ENCODE assay signal across 27 cellular contexts in genomic region chr22:45966892-45967365, GRCh38. TPM values are rescaled to one million over a fixed set of nuclear protein-coding genes. Genes with fewer than 3 reads are reported as not detected.
"Had no signal": no experiment of that assay in that cellular context is flagged by ENCODE, and none has a peak within 500 bp of the region (broad histone marks: within the 10 kb centered on the region; RNA-seq: fewer than 3 reads in every experiment).

No MANE protein-coding gene starts in this region.

- H3K4me3 Mint-ChIP-seq: activated B cell treated with CpG ODN at 0.5 μM for 24 hours; activated naive CD4-positive, alpha-beta T cell treated with anti-CD3 and anti-CD28 coated beads for 36 hours; mesothelial cell of epicardium; naive thymus-derived CD8-positive, alpha-beta T cell; stimulated activated naive CD8-positive, alpha-beta T cell treated with anti-CD3 and anti-CD28 coated beads, Interleukin-15, Interleukin-2, amounts not matched to agents 100 ng/mL and 50 ng/mL, for 24 hours had no signal

- DNase-seq: activated B cell treated with CpG ODN at 0.5 μM for 24 hours; activated CD4-positive, alpha-beta T cell treated with anti-CD3 and anti-CD28 coated beads for 4 hours; activated CD4-positive, alpha-beta T cell treated with anti-CD3 and anti-CD28 coated beads, Interleukin-2, amount 50 U/mL, for 48 hours; activated CD8-positive, alpha-beta memory T cell treated with anti-CD3 and anti-CD28 coated beads, Interleukin-2, amount 50 U/mL, for 48 hours; activated naive CD4-positive, alpha-beta T cell treated with anti-CD3 and anti-CD28 coated beads for 36 hours; activated T-cell treated with anti-CD3 and anti-CD28 coated beads, Interleukin-2, amount 50 U/mL, for 48 hours; effector CD4-positive, alpha-beta T cell; erythroblast; foreskin fibroblast; kidney glomerular epithelial cell; left lung; naive thymus-derived CD8-positive, alpha-beta T cell; right cardiac atrium; stimulated activated CD4-positive, alpha-beta T cell treated with anti-CD3 and anti-CD28 coated beads, Interleukin-12 subunit alpha, Interleukin-12 subunit beta, amount 100 ng/mL, for 4 hours; stimulated activated CD4-positive, alpha-beta T cell treated with anti-CD3 and anti-CD28 coated beads, Interleukin-4, amount 100 ng/mL, for 4 hours; T-helper 9 cell; tibial artery had no signal

- H3K4me1 ChIP-seq: pancreas had no signal

- ATAC-seq: right cardiac atrium had no signal

- H3K27ac ChIP-seq: cardiac muscle cell, left lung, pancreas, tibial artery had no signal

- H3K27ac Mint-ChIP-seq: activated B cell treated with CpG ODN at 0.5 μM for 24 hours; activated naive CD4-positive, alpha-beta T cell treated with anti-CD3 and anti-CD28 coated beads for 36 hours; mesothelial cell of epicardium; naive thymus-derived CD8-positive, alpha-beta T cell; stimulated activated naive CD8-positive, alpha-beta T cell treated with anti-CD3 and anti-CD28 coated beads, Interleukin-15, Interleukin-2, amounts not matched to agents 100 ng/mL and 50 ng/mL, for 24 hours had no signal

- H3K4me3 ChIP-seq: cardiac muscle cell, left lung, lung, pancreas, tibial artery had no signal

- H3K27me3 ChIP-seq: pancreas had no signal

- H3K9me3 ChIP-seq: left lung, pancreas, tibial artery had no signal

- H3K9me3 Mint-ChIP-seq: activated B cell treated with CpG ODN at 0.5 μM for 24 hours; activated naive CD4-positive, alpha-beta T cell treated with anti-CD3 and anti-CD28 coated beads for 36 hours; mesothelial cell of epicardium; naive thymus-derived CD8-positive, alpha-beta T cell; stimulated activated naive CD8-positive, alpha-beta T cell treated with anti-CD3 and anti-CD28 coated beads, Interleukin-15, Interleukin-2, amounts not matched to agents 100 ng/mL and 50 ng/mL, for 24 hours had no signal

- H3K36me3 Mint-ChIP-seq: mesothelial cell of epicardium; naive thymus-derived CD8-positive, alpha-beta T cell had no signal

- H3K36me3 ChIP-seq: cardiac muscle cell, left lung, pancreas, tibial artery had no signal

RNA-seq across cellular contexts. Expression of gene WNT7B, which starts 10.0 kb away (rescaled TPM):
- total RNA-seq: activated B cell treated with CpG ODN at 0.5 μM for 24 hours; activated CD8-positive, alpha-beta memory T cell treated with anti-CD3 and anti-CD28 coated beads for 36 hours; activated naive CD4-positive, alpha-beta T cell treated with anti-CD3 and anti-CD28 coated beads for 36 hours; cardiac muscle cell; naive thymus-derived CD8-positive, alpha-beta T cell; pulmonary artery endothelial cell; right cardiac atrium; skeletal muscle tissue; T-helper 1 cell treated with Interleukin-12 subunit alpha and Interleukin-12 subunit beta and Interleukin-4 antibody, amounts not matched to agents 30 ng/mL and 1 ng/mL, for 36 hours had no signal
- polyA plus RNA-seq: cardiac muscle cell; fibroblast of lung; naive thymus-derived CD8-positive, alpha-beta T cell; right cardiac atrium had no signal
